ENCODE assay signal across 32 cellular contexts in the genomic region with DNA sequence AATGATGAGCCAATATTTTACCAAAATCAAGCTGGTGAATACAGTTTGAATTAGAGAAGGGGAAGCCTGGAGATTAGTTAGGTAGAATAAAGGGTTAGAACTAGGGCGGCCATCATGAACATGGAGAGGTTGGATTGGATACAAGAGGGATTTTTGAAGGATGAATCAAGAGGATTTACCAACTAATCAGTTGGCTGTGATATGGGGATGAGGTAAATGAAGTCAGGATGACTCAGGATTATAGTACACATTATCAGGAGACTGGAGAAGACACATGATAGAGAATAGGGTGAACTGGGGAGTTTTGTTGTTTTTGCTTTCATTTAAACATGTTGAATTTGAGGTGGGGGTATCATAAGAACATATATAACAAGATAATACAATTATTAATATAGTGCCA.
DNase-seq lines count a peak whose midpoint lies in the region; TF ChIP-seq lines count a peak whose summit lies in the region.
"Had no signal": no experiment of that assay in that cellular context is flagged by ENCODE, and none has a peak within 500 bp of the region (broad histone marks: within the 10 kb centered on the region; RNA-seq: fewer than 3 reads in every experiment).

No MANE protein-coding gene starts in this region.

- no peak for TF ChIP-seq POLR2A in spleen (IDR thresholded peaks at IDR 0.05)

- no peaks in the 10 kb centered on the region for H3K9me3 Mint-ChIP-seq in MCF 10A (ENCODE audit: unreplicated experiment)
- H3K9me3 Mint-ChIP-seq: activated CD4-positive, alpha-beta T cell treated with anti-CD3 and anti-CD28 coated beads, Interleukin-2, amount 10 ng/mL, durations not matched to agents 24 days and 14 days; activated naive CD8-positive, alpha-beta T cell treated with anti-CD3 and anti-CD28 coated beads, Interleukin-2, amount 50 U/mL, for 24 hours; activated T-cell treated with anti-CD3 and anti-CD28 coated beads, Interleukin-2, amount 50 U/mL, for 24 hours; stimulated activated naive B cell treated with anti-CD40 and anti-IgM and Interleukin-4, amounts not matched to agents 10 μg/mL and 1 μg/mL and 100 μg/mL, for 72 hours had no signal

- TF ChIP-seq CTCF in mammary epithelial cell (conservative IDR thresholded peaks at IDR 0.05 in 1 of 2, IDR thresholded peaks at IDR 0.05 in 1 of 2; ENCODE audit: extremely low read depth in 1 of 2, insufficient read depth in 1 of 2, low read depth in 1 of 2, low read length in 2 of 2) = no peak
- TF ChIP-seq CTCF in MCF 10A (IDR thresholded peaks at IDR 0.05; ENCODE audit: unreplicated experiment) = no peak
- no peak for TF ChIP-seq CTCF in fibroblast of lung (conservative IDR thresholded peaks at IDR 0.05 in 1 of 2, IDR thresholded peaks at IDR 0.05 in 1 of 2; ENCODE audit: low read depth in 1 of 2, low read length in 2 of 2)
- TF ChIP-seq CTCF in spleen (IDR thresholded peaks at IDR 0.05 in 8 of 11, conservative IDR thresholded peaks at IDR 0.05 in 3 of 11) = no peak
- TF ChIP-seq CTCF in SK-N-SH (IDR thresholded peaks at IDR 0.05) = no peak

- H2AFZ ChIP-seq in mammary epithelial cell (ENCODE audit: low read depth, low read length) (peak overlapping the region; percentile 46), fibroblast of lung (ENCODE audit: low read length) (no peak overlapping the region), SK-N-SH (ENCODE audit: low read depth) (no peak overlapping the region)

- H3K36me3 ChIP-seq in mammary epithelial cell (ENCODE audit: insufficient read depth, low read length) (no peaks in the 10 kb centered on the region), fibroblast of lung (ENCODE audit: control insufficient read depth, insufficient read depth, low read length) (no peaks in the 10 kb centered on the region), spleen (no peaks in the 10 kb centered on the region), SK-N-SH (replicated peaks in 1 of 2; ENCODE audit: control insufficient read depth in 1 of 2, insufficient read depth in 2 of 2, low read length in 1 of 2) (peaks cover 0 to 8% of the 10 kb centered on the region in 2 experiments)
- H3K36me3 ChIP-seq: BE2C, gastrocnemius medialis, HAP-1, neutrophil, prostate gland, suprapubic skin had no signal

- H3K9ac ChIP-seq in mammary epithelial cell (ENCODE audit: insufficient read depth, low read length) = no peak overlapping the region
- H3K9ac ChIP-seq in fibroblast of lung (ENCODE audit: insufficient read depth, low read length) = no peak overlapping the region
- H3K9ac ChIP-seq in SK-N-SH = no peak overlapping the region
- H3K9ac ChIP-seq: KMS-11 had no signal

- H3K27me3 ChIP-seq in mammary epithelial cell (ENCODE audit: insufficient read depth, low read length) (no peaks in the 10 kb centered on the region), fibroblast of lung (ENCODE audit: control insufficient read depth, insufficient read depth, low read length) (no peaks in the 10 kb centered on the region), spleen (replicated peaks in 1 of 7) (no peaks in the 10 kb centered on the region), SK-N-SH (ENCODE audit: insufficient read depth) (no peaks in the 10 kb centered on the region)
- H3K27me3 ChIP-seq: BE2C, gastrocnemius medialis, neutrophil, suprapubic skin had no signal

- H3F3A ChIP-seq in SK-N-SH (replicated peaks; ENCODE audit: insufficient read depth) = no peaks in the 10 kb centered on the region

- H3K4me1 Mint-ChIP-seq in MCF 10A (ENCODE audit: insufficient read depth, unreplicated experiment) = peaks cover 20% of the 10 kb centered on the region
- H3K4me1 Mint-ChIP-seq: activated CD4-positive, alpha-beta T cell treated with anti-CD3 and anti-CD28 coated beads, Interleukin-2, amount 10 ng/mL, durations not matched to agents 24 days and 14 days; activated naive CD8-positive, alpha-beta T cell treated with anti-CD3 and anti-CD28 coated beads, Interleukin-2, amount 50 U/mL, for 24 hours; brain; CD8-positive, alpha-beta memory T cell; naive B cell; stimulated activated naive B cell treated with anti-CD40 and anti-IgM and Interleukin-4, amounts not matched to agents 10 μg/mL and 1 μg/mL and 100 μg/mL, for 72 hours had no signal

- no peaks in the 10 kb centered on the region for H3K9me3 ChIP-seq in mammary epithelial cell (replicated peaks; ENCODE audit: insufficient read depth, low read length)
- H3K9me3 ChIP-seq in fibroblast of lung (ENCODE audit: control insufficient read depth, insufficient read depth, low read depth, low read length) = no peaks in the 10 kb centered on the region
- peaks cover 0 to 4% (median 0%) of the 10 kb centered on the region in 8 donors for H3K9me3 ChIP-seq in spleen
- no peaks in the 10 kb centered on the region for H3K9me3 ChIP-seq in SK-N-SH
- H3K9me3 ChIP-seq: BE2C, gastrocnemius medialis, HAP-1, neutrophil, prostate gland, suprapubic skin had no signal

- H3K4me3 ChIP-seq in mammary epithelial cell (replicated peaks in 1 of 3; ENCODE audit: insufficient read depth in 1 of 3, low read depth in 2 of 3, low read length in 3 of 3) (no peak overlapping the region), fibroblast of lung (replicated peaks in 1 of 4; ENCODE audit: control extremely low read depth in 1 of 4, insufficient read depth in 1 of 4, low read depth in 3 of 4, low read length in 4 of 4) (no peak overlapping the region), spleen (no peak overlapping the region), SK-N-SH (ENCODE audit: low read depth in 2 of 2, low read length in 1 of 2) (no peak overlapping the region)
- H3K4me3 ChIP-seq: gastrocnemius medialis, HAP-1, prostate gland, suprapubic skin had no signal

- H3K4me2 ChIP-seq in mammary epithelial cell (ENCODE audit: insufficient read depth, low read depth, low read length) (no peak overlapping the region), fibroblast of lung (ENCODE audit: extremely low read depth, insufficient read depth, low read length) (no peak overlapping the region), SK-N-SH (no peak overlapping the region)
- H3K4me2 ChIP-seq: KMS-11 had no signal

- DNase-seq in mammary epithelial cell (peak; percentile 27), MCF 10A (ENCODE audit: unreplicated experiment) (no peak), RKO (ENCODE audit: low spot score) (peak; percentile 8), fibroblast of lung (ENCODE audit: low read depth in 2 of 2) (peak; percentile 32 to 62), NCI-H1417 (lab: John Stamatoyannopoulos, UW) (no peak), NCI-H446 treated with DMSO at 0.1 percent for 48 hours (lab: John Stamatoyannopoulos, UW) (no peak), spleen (no peak), SK-N-SH (no peak)
- DNase-seq: activated CD4-positive, alpha-beta T cell treated with anti-CD3 and anti-CD28 coated beads, Interleukin-2, amount 10 ng/mL, durations not matched to agents 24 days and 14 days; activated gamma-delta T cell treated with Interleukin-2 at 50 U/mL for 16 hours; activated naive CD8-positive, alpha-beta T cell treated with anti-CD3 and anti-CD28 coated beads, Interleukin-2, amount 50 U/mL, for 24 hours; activated T-cell treated with anti-CD3 and anti-CD28 coated beads, Interleukin-2, amount 50 U/mL, for 24 hours; BE2C; CD8-positive, alpha-beta memory T cell; effector CD8-positive, alpha-beta T cell; gastrocnemius medialis; naive B cell; NCI-H1436 treated with DMSO at 0.1 percent for 48 hours; NCI-H2107; NCI-H524; NK-92 treated with Interleukin-12 subunit alpha and Interleukin-12 subunit beta, amount 100 ng/mL, for 24 hours; SIG-M5; stimulated activated naive B cell treated with anti-CD40 and anti-IgM and Interleukin-4, amounts not matched to agents 10 μg/mL and 1 μg/mL and 100 μg/mL, for 72 hours; T1000 had no signal

- dilution Hi-C loops in mammary epithelial cell (cut with HindIII; ENCODE audit: low sequenced_read_pairs) = no loop called here

- intact Hi-C loops in mammary epithelial cell (cut with micrococcal nuclease) = no loop called here
- intact Hi-C loops in MCF 10A (cut with micrococcal nuclease) = no loop called here
- intact Hi-C loops in spleen (cut with DNase I; ENCODE audit: low total_unique reads) = no loop called here

- H3K27me3 Mint-ChIP-seq in MCF 10A (ENCODE audit: insufficient read depth, unreplicated experiment) = no peaks in the 10 kb centered on the region
- H3K27me3 Mint-ChIP-seq: activated CD4-positive, alpha-beta T cell treated with anti-CD3 and anti-CD28 coated beads, Interleukin-2, amount 10 ng/mL, durations not matched to agents 24 days and 14 days; activated naive CD8-positive, alpha-beta T cell treated with anti-CD3 and anti-CD28 coated beads, Interleukin-2, amount 50 U/mL, for 24 hours; activated T-cell treated with anti-CD3 and anti-CD28 coated beads, Interleukin-2, amount 50 U/mL, for 24 hours; CD8-positive, alpha-beta memory T cell; naive B cell; stimulated activated naive B cell treated with anti-CD40 and anti-IgM and Interleukin-4, amounts not matched to agents 10 μg/mL and 1 μg/mL and 100 μg/mL, for 72 hours had no signal

- H4K20me1 ChIP-seq in mammary epithelial cell (ENCODE audit: insufficient read depth, low read length) = no peaks in the 10 kb centered on the region
- no peaks in the 10 kb centered on the region for H4K20me1 ChIP-seq in fibroblast of lung (ENCODE audit: control insufficient read depth, extremely low read depth, insufficient read depth, low read length)
- no peaks in the 10 kb centered on the region for H4K20me1 ChIP-seq in SK-N-SH (ENCODE audit: insufficient read depth)

- CTCF ChIA-PET in mammary epithelial cell (lab: Charles Lee; ENCODE audit: low non-redundant PET) (no interaction called here), MCF 10A (lab: Yijun Ruan, JAX) (no interaction called here), SK-N-SH (lab: Yijun Ruan, JAX) (interaction anchor here (1.5 kb wide), 1 partner anchor 26 kb away, joined by 5 read pairs; no protein-coding TSS in a partner anchor)

- H3K4me3 Mint-ChIP-seq in MCF 10A (ENCODE audit: unreplicated experiment) = no peak overlapping the region
- H3K4me3 Mint-ChIP-seq: activated CD4-positive, alpha-beta T cell treated with anti-CD3 and anti-CD28 coated beads, Interleukin-2, amount 10 ng/mL, durations not matched to agents 24 days and 14 days; activated naive CD8-positive, alpha-beta T cell treated with anti-CD3 and anti-CD28 coated beads, Interleukin-2, amount 50 U/mL, for 24 hours; activated T-cell treated with anti-CD3 and anti-CD28 coated beads, Interleukin-2, amount 50 U/mL, for 24 hours; brain; CD8-positive, alpha-beta memory T cell; mesothelial cell of epicardium; stimulated activated naive B cell treated with anti-CD40 and anti-IgM and Interleukin-4, amounts not matched to agents 10 μg/mL and 1 μg/mL and 100 μg/mL, for 72 hours had no signal

- H3K9me2 ChIP-seq in SK-N-SH = no peaks in the 10 kb centered on the region

- no peak for TF ChIP-seq RAD21 in SK-N-SH (IDR thresholded peaks at IDR 0.05; ENCODE audit: low read length)

- H3K79me2 ChIP-seq in mammary epithelial cell (ENCODE audit: insufficient read depth, low read length) = no peaks in the 10 kb centered on the region
- no peaks in the 10 kb centered on the region for H3K79me2 ChIP-seq in fibroblast of lung (ENCODE audit: control insufficient read depth, insufficient read depth, low read length)
- no peaks in the 10 kb centered on the region for H3K79me2 ChIP-seq in SK-N-SH (ENCODE audit: insufficient read depth)

- 92% methylated on average over 1 of the region's 1 CpG for whole genome bisulfite sequencing in mammary epithelial cell (ENCODE audit: low coverage, missing lambda C conversion rate)
- WGBS in spleen, 5 donors = 90 to 97% (median 93%) methylated on average over 1 of the region's 1 CpG
- 77% methylated on average over 1 of the region's 1 CpG for WGBS in SK-N-SH (ENCODE audit: low lambda C conversion rate)

- H3K36me3 Mint-ChIP-seq in MCF 10A (ENCODE audit: insufficient read depth, unreplicated experiment) = no peaks in the 10 kb centered on the region
- H3K36me3 Mint-ChIP-seq: brain had no signal

- H3K27ac ChIP-seq in mammary epithelial cell (ENCODE audit: insufficient read depth, low read depth, low read length) (no peak overlapping the region), fibroblast of lung (ENCODE audit: insufficient read depth, low read length) (no peak overlapping the region), spleen (no peak overlapping the region), SK-N-SH (ENCODE audit: low read depth in 2 of 2, low read length in 1 of 2) (no peak overlapping the region)
- H3K27ac ChIP-seq: 22Rv1, gastrocnemius medialis, KMS-11, neutrophil, prostate gland, suprapubic skin had no signal

- POLR2A ChIA-PET in MCF 10A (lab: Yijun Ruan, JAX) (no interaction called here), SK-N-SH (lab: Yijun Ruan, JAX) (no interaction called here)

- H3K4me1 ChIP-seq in mammary epithelial cell (ENCODE audit: insufficient read depth, low read length) (peaks cover 20% of the 10 kb centered on the region), fibroblast of lung (ENCODE audit: control insufficient read depth, extremely low read depth, insufficient read depth, low read length) (no peaks in the 10 kb centered on the region), spleen (no peaks in the 10 kb centered on the region), SK-N-SH (ENCODE audit: control insufficient read depth in 1 of 2, insufficient read depth in 2 of 2, low read depth in 1 of 2, low read length in 1 of 2) (0 out of 4 replicates have a peak, but pooled peaks cover 0 to 6% of the 10 kb centered on the region in 2 experiments)
- H3K4me1 ChIP-seq: BE2C, gastrocnemius medialis, HAP-1, prostate gland, suprapubic skin had no signal

- in situ Hi-C loops in mammary epithelial cell (cut with MboI; ENCODE audit: low sequenced_read_pairs in 2 of 2) = no loop called here

- TF ChIP-seq EP300 in SK-N-SH (IDR thresholded peaks at IDR 0.05; ENCODE audit: borderline replicate concordance in 1 of 2, low read depth in 1 of 2, low read length in 1 of 2) = no peak

- BruUV-seq in mammary epithelial cell (replicated peaks; lab: Mats Ljungman, UMichigan) (no TSS peak), MCF 10A (replicated peaks; lab: Mats Ljungman, UMichigan) (no TSS peak)

- no peak overlapping the region for H3K27ac Mint-ChIP-seq in MCF 10A (ENCODE audit: low read depth, unreplicated experiment)
- H3K27ac Mint-ChIP-seq: activated CD4-positive, alpha-beta T cell treated with anti-CD3 and anti-CD28 coated beads, Interleukin-2, amount 10 ng/mL, durations not matched to agents 24 days and 14 days; activated naive CD8-positive, alpha-beta T cell treated with anti-CD3 and anti-CD28 coated beads, Interleukin-2, amount 50 U/mL, for 24 hours; activated T-cell treated with anti-CD3 and anti-CD28 coated beads, Interleukin-2, amount 50 U/mL, for 24 hours; brain; CD8-positive, alpha-beta memory T cell; mesothelial cell of epicardium; stimulated activated naive B cell treated with anti-CD40 and anti-IgM and Interleukin-4, amounts not matched to agents 10 μg/mL and 1 μg/mL and 100 μg/mL, for 72 hours had no signal

Comparison
In these comparisons a context has a peak if more than half of its experiments do, and no peak if none do; other contexts are left out.
1. DNase-seq: peak in mammary epithelial cell (single experiment), RKO (single experiment) and fibroblast of lung (2 of 2); none in MCF 10A (single experiment), NCI-H1417 (0 of 3), NCI-H446 treated with DMSO at 0.1 percent for 48 hours (single experiment), spleen (single experiment) and SK-N-SH (single experiment).